Comparison of ENCODE assay signal across 26 cellular contexts in genomic region chr6:320351-321157, GRCh38. TPM values are rescaled to one million over a fixed set of nuclear protein-coding genes. Genes with fewer than 3 reads are reported as not detected.
A peak's percentile ranks its signal among the peaks of the same experiment; 100 is the strongest.
DNase-seq lines count a peak whose midpoint lies in the region; ATAC-seq, FAIRE-seq and TF ChIP-seq lines count a peak whose summit lies in the region.
"Had no signal": no experiment of that assay in that cellular context is flagged by ENCODE, and none has a peak within 500 bp of the region (broad histone marks: within the 10 kb centered on the region; RNA-seq: fewer than 3 reads in every experiment).

No MANE protein-coding gene starts in this region.

- no peak; the same call in 1 of the 2 replicates for TF ChIP-seq POLR2A in GM12891 (IDR thresholded peaks at IDR 0.05; ENCODE audit: low read depth, low read length)

- H2BK15ac ChIP-seq in neuronal stem cell (ENCODE audit: low read length) = no peak overlapping the region

- peaks cover 13% of the 10 kb centered on the region for H3K36me3 Mint-ChIP-seq in activated T-helper 2 cell treated with anti-CD3 and anti-CD28 coated beads, Interferon-gamma antibody, Interleukin-2, Interleukin-4, amounts not matched to agents 10 μg/mL and 5 μg/mL and 100 μg/mL, durations not matched to agents 14 hours and 24 hours and 36 hours (ENCODE audit: low read depth)

- no peak overlapping the region for H3K27ac Mint-ChIP-seq in activated T-helper 2 cell treated with anti-CD3 and anti-CD28 coated beads, Interferon-gamma antibody, Interleukin-2, Interleukin-4, amounts not matched to agents 10 μg/mL and 5 μg/mL and 100 μg/mL, durations not matched to agents 14 hours and 24 hours and 36 hours
- H3K27ac Mint-ChIP-seq: activated naive CD4-positive, alpha-beta T cell treated with anti-CD3 and anti-CD28 coated beads, Interleukin-2, amount 50 U/mL, for 24 hours; progenitor cell of endocrine pancreas; type B pancreatic cell had no signal

- H2BK5ac ChIP-seq in neuronal stem cell (ENCODE audit: low read length) = no peak overlapping the region

- no TSS peak for BruUV-seq in OCI-LY7 (replicated peaks; lab: Mats Ljungman, UMichigan)

- H4K91ac ChIP-seq in neuronal stem cell (ENCODE audit: low read depth, low read length, poor library complexity) = peak overlapping the region; percentile 24

- H3K4ac ChIP-seq in neuronal stem cell (ENCODE audit: low read length) = peak overlapping the region; percentile 7

- no peak overlapping the region for H3K9ac ChIP-seq in neuronal stem cell (ENCODE audit: low read depth, low read length, poor library complexity)

- H3K79me2 ChIP-seq in OCI-LY7 (ENCODE audit: insufficient read depth, low read depth, low read length) = peaks cover 38% of the 10 kb centered on the region; the same call in 1 of the 2 replicates

- no peak for ATAC-seq in GM21619 (IDR thresholded peaks at IDR 0.05; ENCODE audit: unreplicated experiment)
- ATAC-seq: lower lobe of right lung had no signal

- POLR2A ChIA-PET in OCI-LY7 (lab: Charles Lee) (interaction anchor here (1.0 to 4.8 kb wide), 7 partner anchors 11 to 119 kb away, joined by 4 to 180 read pairs (median 26); partner anchors contain the start of gene IRF4), RWPE1 (lab: Yijun Ruan, JAX; ENCODE audit: low non-redundant PET) (no interaction called here)

- TF ChIP-seq CTCF in OCI-LY7 (conservative IDR thresholded peaks at IDR 0.05; ENCODE audit: low read length) (no peak), RWPE1 (conservative IDR thresholded peaks at IDR 0.05; ENCODE audit: low read depth) (no peak)

- H3K4me1 Mint-ChIP-seq in activated T-helper 2 cell treated with anti-CD3 and anti-CD28 coated beads, Interferon-gamma antibody, Interleukin-2, Interleukin-4, amounts not matched to agents 10 μg/mL and 5 μg/mL and 100 μg/mL, durations not matched to agents 14 hours and 24 hours and 36 hours (ENCODE audit: low read depth) = peaks cover 19% of the 10 kb centered on the region
- H3K4me1 Mint-ChIP-seq: neural crest cell had no signal

- H2AK5ac ChIP-seq in neuronal stem cell (ENCODE audit: low read depth, low read length) = no peak overlapping the region

- peaks cover 3% of the 10 kb centered on the region for H3K79me1 ChIP-seq in neuronal stem cell (ENCODE audit: low read depth, low read length)

- DNase-seq in GM12891 (ENCODE audit: insufficient read length, low spot score) (no peak), OCI-LY7 (ENCODE audit: low spot score) (no peak), neuronal stem cell (ENCODE audit: low spot score) (no peak), RWPE1 (ENCODE audit: low spot score) (no peak), nucleus accumbens (lab: John Stamatoyannopoulos, UW) (no peak)
- no peak for DNase-seq in activated T-helper 2 cell treated with anti-CD3 and anti-CD28 coated beads, Interferon-gamma antibody, Interleukin-2, Interleukin-4, amounts not matched to agents 10 μg/mL and 5 μg/mL and 100 μg/mL, durations not matched to agents 14 hours and 24 hours and 36 hours (ENCODE audit: low spot score)
- DNase-seq: activated CD4-positive, alpha-beta T cell treated with anti-CD3 and anti-CD28 coated beads for 4 hours; activated T-cell treated with anti-CD3 and anti-CD28 coated beads, Interleukin-2, amount 50 U/mL, for 48 hours; cortex of kidney; EL; islet precursor cell; lower lobe of right lung; NCI-H1105 treated with DMSO at 0.1 percent for 48 hours; NCI-H2029 treated with DMSO at 0.1 percent for 48 hours; NCI-H446; stimulated activated CD8-positive, alpha-beta memory T cell treated with anti-CD3 and anti-CD28 coated beads, Interleukin-4, amount 100 ng/mL, for 48 hours had no signal

- H3K36me3 ChIP-seq in OCI-LY7 (ENCODE audit: insufficient read depth, low read length) = peaks cover 21% of the 10 kb centered on the region
- H3K36me3 ChIP-seq in neuronal stem cell (replicated peaks in 1 of 2; ENCODE audit: control insufficient read depth in 2 of 2, insufficient read depth in 2 of 2, low read length in 2 of 2) = no peaks in the 10 kb centered on the region
- H3K36me3 ChIP-seq: lower lobe of right lung, SJSA1 had no signal

- no peak overlapping the region for H2AFZ ChIP-seq in OCI-LY7 (ENCODE audit: low read length)
- H2AFZ ChIP-seq in neuronal stem cell (ENCODE audit: low read length) = no peak overlapping the region

- no peak overlapping the region for H3K4me3 Mint-ChIP-seq in activated T-helper 2 cell treated with anti-CD3 and anti-CD28 coated beads, Interferon-gamma antibody, Interleukin-2, Interleukin-4, amounts not matched to agents 10 μg/mL and 5 μg/mL and 100 μg/mL, durations not matched to agents 14 hours and 24 hours and 36 hours (ENCODE audit: low read depth)
- H3K4me3 Mint-ChIP-seq: activated naive CD4-positive, alpha-beta T cell treated with anti-CD3 and anti-CD28 coated beads, Interleukin-2, amount 50 U/mL, for 24 hours; neural crest cell; type B pancreatic cell had no signal

- H3K18ac ChIP-seq in neuronal stem cell (ENCODE audit: low read length) = no peak overlapping the region

- WGBS in neuronal stem cell (ENCODE audit: extremely low coverage in 2 of 2, insufficient read length in 2 of 2, insufficient replicate concordance in 1 of 2), 2 donors = no CpG with 5 or more reads among the region's 13 CpGs

- H3K27me3 ChIP-seq in neuronal stem cell (ENCODE audit: control insufficient read depth in 3 of 3, insufficient read depth in 3 of 3, low read depth in 1 of 3, low read length in 3 of 3) = no peaks in the 10 kb centered on the region
- H3K27me3 ChIP-seq: SJSA1 had no signal

- H3K9me2 ChIP-seq in OCI-LY7 (ENCODE audit: insufficient read depth, low read length) = no peaks in the 10 kb centered on the region

- H3K27ac ChIP-seq in OCI-LY7 (ENCODE audit: low read depth, low read length, poor library complexity, severe bottlenecking) = peak overlapping the region; percentile 96
- no peak overlapping the region for H3K27ac ChIP-seq in neuronal stem cell (replicated peaks; ENCODE audit: low read length)
- H3K27ac ChIP-seq in RWPE1 = no peak overlapping the region
- H3K27ac ChIP-seq: lower lobe of right lung, SJSA1 had no signal

- no peak overlapping the region for H2BK120ac ChIP-seq in neuronal stem cell (ENCODE audit: low read depth, low read length)

- H3K9me3 ChIP-seq in OCI-LY7 (ENCODE audit: low read length) (no peaks in the 10 kb centered on the region), neuronal stem cell (replicated peaks in 1 of 2; ENCODE audit: control insufficient read depth in 2 of 2, insufficient read depth in 1 of 2, low read depth in 1 of 2, low read length in 2 of 2) (peaks cover 0 to 47% of the 10 kb centered on the region in 2 donors)
- H3K9me3 ChIP-seq: lower lobe of right lung, SJSA1 had no signal

- H3K4me3 ChIP-seq in GM08714 (ENCODE audit: low read length) = peak overlapping the region; percentile 44; the same call in 1 of the 2 replicates
- H3K4me3 ChIP-seq in OCI-LY7 (ENCODE audit: low read depth, low read length, poor library complexity, severe bottlenecking) = no peak overlapping the region
- peak overlapping the region in 1 of 2 donors; percentile 21 for H3K4me3 ChIP-seq in neuronal stem cell (ENCODE audit: low read length in 2 of 2)
- H3K4me3 ChIP-seq: lower lobe of right lung, SJSA1 had no signal

- FAIRE-seq in GM12891 (lab: Jason Lieb, UNC) = no peak
- FAIRE-seq: TTC549 had no signal

- H3K4me2 ChIP-seq in OCI-LY7 (ENCODE audit: low read length) = peak overlapping the region; percentile 35
- H3K4me2 ChIP-seq in neuronal stem cell (ENCODE audit: insufficient read depth, low read length, poor library complexity, severe bottlenecking) = no peak overlapping the region

- CTCF ChIA-PET in OCI-LY7 (lab: Charles Lee; ENCODE audit: unreplicated experiment) = interaction anchor here (1.0 to 2.8 kb wide), 4 partner anchors 12 to 41 kb away, joined by 3 to 18 read pairs (median 6); no protein-coding TSS in a partner anchor
- CTCF ChIA-PET in RWPE1 (lab: Yijun Ruan, JAX) = no interaction called here

- no peak overlapping the region for H4K8ac ChIP-seq in neuronal stem cell (ENCODE audit: low read depth, low read length)

- no peaks in the 10 kb centered on the region for H4K20me1 ChIP-seq in OCI-LY7 (ENCODE audit: insufficient read depth, low read length)

- intact Hi-C loops in OCI-LY7 (cut with micrococcal nuclease; ENCODE audit: unreplicated experiment) = no loop called here
- intact Hi-C loops in activated T-helper 2 cell treated with anti-CD3 and anti-CD28 coated beads, Interferon-gamma antibody, Interleukin-2, Interleukin-4, amounts not matched to agents 10 μg/mL and 5 μg/mL and 100 μg/mL, durations not matched to agents 14 hours and 24 hours and 36 hours (cut with micrococcal nuclease) = no loop called here

- no peaks in the 10 kb centered on the region for H3K27me3 Mint-ChIP-seq in activated T-helper 2 cell treated with anti-CD3 and anti-CD28 coated beads, Interferon-gamma antibody, Interleukin-2, Interleukin-4, amounts not matched to agents 10 μg/mL and 5 μg/mL and 100 μg/mL, durations not matched to agents 14 hours and 24 hours and 36 hours (ENCODE audit: low read depth)
- H3K27me3 Mint-ChIP-seq: activated naive CD4-positive, alpha-beta T cell treated with anti-CD3 and anti-CD28 coated beads, Interleukin-2, amount 50 U/mL, for 24 hours; CD4-positive, CD25-positive, alpha-beta regulatory T cell; progenitor cell of endocrine pancreas; type B pancreatic cell had no signal

- peak overlapping the region; percentile 14 for H3K23ac ChIP-seq in neuronal stem cell (ENCODE audit: low read depth, low read length, poor library complexity)

- H3K9me3 Mint-ChIP-seq in activated T-helper 2 cell treated with anti-CD3 and anti-CD28 coated beads, Interferon-gamma antibody, Interleukin-2, Interleukin-4, amounts not matched to agents 10 μg/mL and 5 μg/mL and 100 μg/mL, durations not matched to agents 14 hours and 24 hours and 36 hours = no peaks in the 10 kb centered on the region
- H3K9me3 Mint-ChIP-seq: activated naive CD4-positive, alpha-beta T cell treated with anti-CD3 and anti-CD28 coated beads, Interleukin-2, amount 50 U/mL, for 24 hours; IgD-negative memory B cell; type B pancreatic cell had no signal

- H3K4me1 ChIP-seq in OCI-LY7 (ENCODE audit: insufficient read depth, low read length, poor library complexity, severe bottlenecking) = peaks cover 100% of the 10 kb centered on the region
- H3K4me1 ChIP-seq in neuronal stem cell (ENCODE audit: control insufficient read depth in 2 of 2, insufficient read depth in 1 of 2, low read depth in 1 of 2, low read length in 2 of 2) = peaks cover 0 to 5% of the 10 kb centered on the region in 2 donors
- H3K4me1 ChIP-seq: SJSA1 had no signal

- no peak overlapping the region for H2BK12ac ChIP-seq in neuronal stem cell (ENCODE audit: low read length)

- peak overlapping the region; percentile 28 for H3K14ac ChIP-seq in neuronal stem cell (ENCODE audit: low read length)

TF ChIP-seq in GM12891, 5 proteins besides CTCF, POLR2A, EP300 and RAD21 (continues in another document):
- TF ChIP-seq SPI1 (IDR thresholded peaks at IDR 0.05; ENCODE audit: low read depth, low read length) = peak; percentile 82

RNA-seq across cellular contexts. Expression of gene DUSP22, which starts 28.3 kb away (rescaled TPM):
- 90.4 TPM for polyA plus RNA-seq in GM12891 (2012; ENCODE audit: low read depth, missing spikeins)
- 133 and 149 TPM in 2 replicates for total RNA-seq in OCI-LY7 (2014; rRNA removed; shearing (Covaris generic))
- total RNA-seq in OCI-LY7 (2022) = 171 and 215 TPM in 2 replicates
- polyA plus RNA-seq in neuronal stem cell (2013, experiment 1 of 2) = 44.1 TPM
- polyA plus RNA-seq in neuronal stem cell (2013, experiment 2 of 2) = 44.2 TPM
- 27.5 and 28.6 TPM in 2 replicates for total RNA-seq in activated T-helper 2 cell treated with anti-CD3 and anti-CD28 coated beads, Interferon-gamma antibody, Interleukin-2, Interleukin-4, amounts not matched to agents 10 μg/mL and 5 μg/mL and 100 μg/mL, durations not matched to agents 14 hours and 24 hours and 36 hours
